ENCODE assay signal across 15 cellular contexts in genomic region chr17:30091771-30092170, GRCh38. TPM values are rescaled to one million over a fixed set of nuclear protein-coding genes. Genes with fewer than 3 reads are reported as not detected.
DNase-seq lines count a peak whose midpoint lies in the region; ATAC-seq, FAIRE-seq and TF ChIP-seq lines count a peak whose summit lies in the region.
"Had no signal": no experiment of that assay in that cellular context is flagged by ENCODE, and none has a peak within 500 bp of the region (broad histone marks: within the 10 kb centered on the region; RNA-seq: fewer than 3 reads in every experiment).

No MANE protein-coding gene starts in this region.

- H3K79me2 ChIP-seq in HCT116 (ENCODE audit: insufficient read depth, low read length), result no peaks in the 10 kb centered on the region
- H3K79me2 ChIP-seq in astrocyte (ENCODE audit: insufficient read depth, low read length), result no peaks in the 10 kb centered on the region

- H3K9me3 ChIP-seq in A549 (peaks cover 12% of the 10 kb centered on the region; the same call in 1 of the 3 replicates), HCT116 (ENCODE audit: control insufficient read depth in 1 of 2, insufficient read depth in 1 of 2, low read depth in 1 of 2, low read length in 2 of 2) (no peaks in the 10 kb centered on the region), astrocyte (ENCODE audit: insufficient read depth, low read depth, low read length) (no peaks in the 10 kb centered on the region), gastrocnemius medialis (no peaks in the 10 kb centered on the region)
- H3K9me3 ChIP-seq: tibial artery had no signal

- H3K9me2 ChIP-seq in HCT116 (ENCODE audit: insufficient read depth), result no peaks in the 10 kb centered on the region

- TF ChIP-seq EP300 in A549 (IDR thresholded peaks at IDR 0.05), result no peak

- peaks cover 21% of the 10 kb centered on the region for H3K4me1 Mint-ChIP-seq in astrocyte (ENCODE audit: low read depth, unreplicated experiment)

- DNase-seq in A549 (ENCODE audit: low read depth in 1 of 2, low spot score in 1 of 2), result peak in 1 of 2 experiments; percentile 24
- DNase-seq in HCT116 (ENCODE audit: low read depth, low spot score), result peak; percentile 10
- peak; percentile 91 for DNase-seq in astrocyte (ENCODE audit: low read depth)
- DNase-seq in glomerular visceral epithelial cell (ENCODE audit: extremely low spot score), result peak; percentile 56
- DNase-seq in HPDE6-E6E7 (ENCODE audit: extremely low spot score), result no peak
- no peak for DNase-seq in HuH-7 (ENCODE audit: low spot score)
- DNase-seq in gastrocnemius medialis, result no peak
- DNase-seq: activated CD8-positive, alpha-beta memory T cell treated with anti-CD3 and anti-CD28 coated beads for 24 hours; DND-41; Karpas-422; naive B cell; tibial artery had no signal

- BruUV-seq in HCT116 (replicated peaks; lab: Mats Ljungman, UMichigan), result no TSS peak

- POLR2A ChIA-PET in A549 (lab: Yijun Ruan, JAX), result interaction anchor here (1.0 kb wide), 1 partner anchor 242 kb away, joined by 6 read pairs; no protein-coding TSS in a partner anchor
- POLR2A ChIA-PET in HCT116 (lab: Charles Lee), result no interaction called here

- peak; percentile 13 for FAIRE-seq in A549 (lab: Jason Lieb, UNC)
- FAIRE-seq in astrocyte (lab: Jason Lieb, UNC), result peak; percentile 93
- FAIRE-seq: endometrium had no signal

- H3K27me3 ChIP-seq in HCT116 (ENCODE audit: insufficient read depth, low read length) (no peaks in the 10 kb centered on the region), astrocyte (ENCODE audit: insufficient read depth, low read length) (no peaks in the 10 kb centered on the region), gastrocnemius medialis (peaks cover 0 to 14% (median 0%) of the 10 kb centered on the region in 3 donors)
- H3K27me3 ChIP-seq: tibial artery had no signal

- CTCF ChIA-PET in A549 (lab: Yijun Ruan, JAX) (interaction anchor here (0.8 to 9.8 kb wide), 14 partner anchors 8 to 515 kb away, joined by 3 to 173 read pairs (median 43); partner anchors contain the start of gene SSH2), HCT116 (lab: Charles Lee) (interaction anchor here (0.7 to 5.7 kb wide), 12 partner anchors 7 to 499 kb away, joined by 3 to 79 read pairs (median 16); partner anchors contain the start of genes ANKRD13B and SSH2)

- H3K27ac Mint-ChIP-seq in astrocyte (ENCODE audit: unreplicated experiment), result peak overlapping the region; percentile 37
- H3K27ac Mint-ChIP-seq: activated naive CD4-positive, alpha-beta T cell treated with anti-CD3 and anti-CD28 coated beads, Interleukin-2, amount 50 U/mL, for 72 hours; naive B cell had no signal

- ATAC-seq in A549, result no peak
- no peak for ATAC-seq in HCT116
- no peak for ATAC-seq in HG03135 (IDR thresholded peaks at IDR 0.05; ENCODE audit: unreplicated experiment)
- ATAC-seq in gastrocnemius medialis, result no peak
- ATAC-seq: activated naive CD4-positive, alpha-beta T cell treated with anti-CD3 and anti-CD28 coated beads, Interleukin-2, amount 50 U/mL, for 72 hours had no signal

- H3K36me3 ChIP-seq in HCT116 (ENCODE audit: control insufficient read depth in 1 of 2, insufficient read depth in 2 of 2, low read length in 2 of 2), result no peaks in the 10 kb centered on the region
- no peaks in the 10 kb centered on the region for H3K36me3 ChIP-seq in astrocyte (ENCODE audit: insufficient read depth, low read length)
- H3K36me3 ChIP-seq in gastrocnemius medialis, result no peaks in the 10 kb centered on the region
- H3K36me3 ChIP-seq: tibial artery had no signal

- peaks cover 6% of the 10 kb centered on the region; the same call in 1 of the 3 replicates for H3K4me1 ChIP-seq in A549
- H3K4me1 ChIP-seq in HCT116 (ENCODE audit: control insufficient read depth in 1 of 2, insufficient read depth in 2 of 2, low read length in 2 of 2), result peaks cover 0 to 32% of the 10 kb centered on the region in 2 experiments; a peak in 2 of 4 replicates
- H3K4me1 ChIP-seq in astrocyte (ENCODE audit: insufficient read depth, low read length), result peaks cover 19% of the 10 kb centered on the region
- peaks cover 9 to 12% of the 10 kb centered on the region in 2 donors for H3K4me1 ChIP-seq in gastrocnemius medialis

- H4K20me1 ChIP-seq in HCT116 (ENCODE audit: insufficient read depth), result no peaks in the 10 kb centered on the region
- H4K20me1 ChIP-seq in astrocyte (ENCODE audit: insufficient read depth, low read length), result no peaks in the 10 kb centered on the region

- H3K9me3 Mint-ChIP-seq in astrocyte (ENCODE audit: unreplicated experiment), result peaks cover 3% of the 10 kb centered on the region
- H3K9me3 Mint-ChIP-seq: activated naive CD4-positive, alpha-beta T cell treated with anti-CD3 and anti-CD28 coated beads, Interleukin-2, amount 50 U/mL, for 72 hours had no signal

- H3K27ac ChIP-seq in A549, result no peak overlapping the region
- H3K27ac ChIP-seq in HCT116 (ENCODE audit: low read depth, low read length), result no peak overlapping the region
- H3K27ac ChIP-seq in astrocyte (ENCODE audit: low read depth, low read length), result peak overlapping the region; percentile 55
- no peak overlapping the region for H3K27ac ChIP-seq in gastrocnemius medialis
- H3K27ac ChIP-seq: tibial artery had no signal

- H3K4me2 ChIP-seq in A549 (peak overlapping the region; percentile 15; the same call in 1 of the 3 replicates), HCT116 (ENCODE audit: low read length) (peak overlapping the region; percentile 29), astrocyte (ENCODE audit: low read length) (peak overlapping the region; percentile 56)

- WGBS in A549 (ENCODE audit: missing lambda C conversion rate), result 35% methylated on average over 6 of the region's 6 CpGs

- in situ Hi-C loops in gastrocnemius medialis (cut with MboI; ENCODE audit: low sequenced_read_pairs in 4 of 4), result no loop called here

- no peak overlapping the region for H3K4me3 Mint-ChIP-seq in astrocyte (ENCODE audit: unreplicated experiment)
- H3K4me3 Mint-ChIP-seq: naive B cell had no signal

- TF ChIP-seq CTCF in A549 (IDR thresholded peaks at IDR 0.05), result no peak
- TF ChIP-seq CTCF in HCT116 (IDR thresholded peaks at IDR 0.05 in 2 of 3, conservative IDR thresholded peaks at IDR 0.05 in 1 of 3; ENCODE audit: borderline replicate concordance in 1 of 3, insufficient read depth in 1 of 3, low read depth in 2 of 3, low read length in 2 of 3), result no peak
- TF ChIP-seq CTCF in astrocyte (IDR thresholded peaks at IDR 0.05; ENCODE audit: insufficient read depth, low read depth, low read length), result no peak
- no peak for TF ChIP-seq CTCF in gastrocnemius medialis (IDR thresholded peaks at IDR 0.05 in 4 of 5, conservative IDR thresholded peaks at IDR 0.05 in 1 of 5)

- H3K4me3 ChIP-seq in A549 (no peak overlapping the region), HCT116 (replicated peaks in 1 of 2; ENCODE audit: low read depth in 1 of 2, low read length in 2 of 2) (no peak overlapping the region), astrocyte (ENCODE audit: insufficient read depth, low read depth, low read length) (no peak overlapping the region), gastrocnemius medialis (no peak overlapping the region)
- H3K4me3 ChIP-seq: tibial artery had no signal

- peak overlapping the region; percentile 5 for H2AFZ ChIP-seq in HCT116 (ENCODE audit: low read depth, low read length, poor library complexity, severe bottlenecking)
- no peak overlapping the region for H2AFZ ChIP-seq in astrocyte (ENCODE audit: low read depth, low read length)

- no peak for TF ChIP-seq RAD21 in A549 (conservative IDR thresholded peaks at IDR 0.05 in 1 of 2, IDR thresholded peaks at IDR 0.05 in 1 of 2)
- TF ChIP-seq RAD21 in HCT116 (IDR thresholded peaks at IDR 0.05; ENCODE audit: low read depth), result no peak

- TF ChIP-seq POLR2A in A549 (IDR thresholded peaks at IDR 0.05; ENCODE audit: low read length) (no peak), HCT116 (IDR thresholded peaks at IDR 0.05; ENCODE audit: borderline replicate concordance, extremely low read depth, insufficient read depth, insufficient read length) (no peak), gastrocnemius medialis (IDR thresholded peaks at IDR 0.05) (no peak)

- RAD21 ChIA-PET in HCT116 (lab: Charles Lee; ENCODE audit: low non-redundant PET in 1 of 2, low total read pairs in 2 of 2, uncharacterized antibody in 2 of 2, unreplicated experiment in 2 of 2), result interaction anchor here in 1 of 2 experiments (1.0 kb wide), 1 partner anchor 453 kb away, joined by 3 read pairs; no protein-coding TSS in a partner anchor

- peaks cover 2% of the 10 kb centered on the region for H3K36me3 Mint-ChIP-seq in astrocyte (ENCODE audit: low read depth, unreplicated experiment)
- H3K36me3 Mint-ChIP-seq: activated naive CD4-positive, alpha-beta T cell treated with anti-CD3 and anti-CD28 coated beads, Interleukin-2, amount 50 U/mL, for 72 hours; naive B cell had no signal

- H3K27me3 Mint-ChIP-seq in astrocyte (ENCODE audit: low read depth, unreplicated experiment), result no peaks in the 10 kb centered on the region

- intact Hi-C loops in HCT116 (cut with micrococcal nuclease) (loop anchor here (2.0 kb wide), 2 partner anchors 161 to 285 kb away; partner anchors contain the start of gene SSH2), gastrocnemius medialis (cut with DNase I; ENCODE audit: low total_unique reads) (loop anchor here (2.0 kb wide), 1 partner anchor 511 kb away; no protein-coding TSS in a partner anchor)

- H3K9ac ChIP-seq in HCT116 (ENCODE audit: low read length) (no peak overlapping the region), astrocyte (ENCODE audit: low read length) (peak overlapping the region; percentile 31)

TF ChIP-seq in A549, 52 proteins besides CTCF, POLR2A, EP300 and RAD21 (continues in another document):
- TF ChIP-seq MAX (IDR thresholded peaks at IDR 0.05) (no peak), RCOR1 (IDR thresholded peaks at IDR 0.05; ENCODE audit: low read depth, low read length) (no peak), PHF8 (IDR thresholded peaks at IDR 0.05; ENCODE audit: borderline replicate concordance, low read depth) (no peak)

TF ChIP-seq in HCT116, 20 proteins besides CTCF, POLR2A, EP300 and RAD21 (continues in another document):
- TF ChIP-seq FOSL1 (IDR thresholded peaks at IDR 0.05; ENCODE audit: low read depth), result peak; percentile 16; the same call in 1 of the 2 replicates

RNA-seq across cellular contexts. Expression of gene NSRP1, which starts 24.8 kb away (rescaled TPM):
- polyA plus RNA-seq in A549 (2011; rRNA removed) (25.2 and 30.9 TPM in 2 replicates), A549 (2017; fragmentation: RNase III; extraction: RNeasy Plus Mini Kit Qiagen cat#74134 plus additional on column Dnase treatment) (39.6 to 41.1 TPM (median 39.6 TPM) in 3 replicates)
- polyA plus RNA-seq in A549 (2012; cell fraction: cytosol; rRNA removed), result 17.1 and 21.7 TPM in 2 replicates
- polyA plus RNA-seq in A549 (2012; cell fraction: nucleus; rRNA removed), result 9.0 and 13.0 TPM in 2 replicates
- 11.8 and 13.9 TPM in 2 replicates for polyA minus RNA-seq in A549 (2011; rRNA and poly(A)+ RNA removed)
- total RNA-seq in HCT116 (2021; ENCODE audit: unreplicated experiment) (24.9 TPM), astrocyte (17.0 and 17.7 TPM in 2 replicates), gastrocnemius medialis (10 to 100 TPM in 3 of 4 donors, 1 to 10 TPM in 1; 7.4 to 13.3 (median 11.0) TPM)
- polyA plus RNA-seq in HCT116 (2012), result 10.6 and 13.6 TPM in 2 replicates

Comparison
In these comparisons a context has a peak if more than half of its experiments do, and no peak if none do; other contexts are left out.
1. DNase-seq: peak in HCT116 (single experiment), astrocyte (single experiment) and glomerular visceral epithelial cell (single experiment); none in HPDE6-E6E7 (single experiment), HuH-7 (single experiment) and gastrocnemius medialis (0 of 2).
2. Peak in every context shown above with its lines, with median percentiles within 50 percentile points of each other: H3K4me2 ChIP-seq.